16 cellular contexts compared by ENCODE assay signal in genomic region chr17:48751172-48751571, GRCh38. TPM values are rescaled to one million over a fixed set of nuclear protein-coding genes. Genes with fewer than 3 reads are reported as not detected.
DNase-seq lines count a peak whose midpoint lies in the region; ATAC-seq, FAIRE-seq and TF ChIP-seq lines count a peak whose summit lies in the region.
"Had no signal": no experiment of that assay in that cellular context is flagged by ENCODE, and none has a peak within 500 bp of the region (broad histone marks: within the 10 kb centered on the region; RNA-seq: fewer than 3 reads in every experiment).

No MANE protein-coding gene starts in this region.

- no peaks in the 10 kb centered on the region for H3K36me3 Mint-ChIP-seq in GM23338 (ENCODE audit: low read depth)

- H3K4me1 ChIP-seq in A549 (peaks cover 28% of the 10 kb centered on the region), GM23338 (ENCODE audit: insufficient read depth) (peaks cover 39% of the 10 kb centered on the region), SJCRH30 (peaks cover 8% of the 10 kb centered on the region), osteoblast (ENCODE audit: insufficient read depth, low read length) (peaks cover 3% of the 10 kb centered on the region)

- 0 out of 3 replicates have a peak, but pooled peaks cover 5% of the 10 kb centered on the region for H3K9me3 Mint-ChIP-seq in GM23338

- no peaks in the 10 kb centered on the region; the same call in 1 of the 2 replicates for H3K36me3 ChIP-seq in GM23338 (ENCODE audit: insufficient read depth)
- H3K36me3 ChIP-seq in SJCRH30 = no peaks in the 10 kb centered on the region
- no peaks in the 10 kb centered on the region for H3K36me3 ChIP-seq in osteoblast (ENCODE audit: insufficient read depth, low read length)

- peaks cover 100% of the 10 kb centered on the region for H3K27me3 Mint-ChIP-seq in GM23338 (ENCODE audit: insufficient read depth, low read depth, poor library complexity)

- no peak for TF ChIP-seq EP300 in A549 (IDR thresholded peaks at IDR 0.05)

- H3F3A ChIP-seq in GM23338 (replicated peaks; ENCODE audit: low read depth) = peaks cover 34% of the 10 kb centered on the region

- H4K20me1 ChIP-seq in GM23338 (replicated peaks; ENCODE audit: insufficient read depth) = peaks cover 62% of the 10 kb centered on the region
- peaks cover 3% of the 10 kb centered on the region for H4K20me1 ChIP-seq in osteoblast (ENCODE audit: insufficient read depth, low read length)

- FAIRE-seq in A549 (lab: Jason Lieb, UNC) = no peak
- FAIRE-seq: H54, HepG2, RCC 7860 had no signal

- CTCF ChIA-PET in A549 (lab: Yijun Ruan, JAX) = interaction anchor here (1.1 to 4.3 kb wide), 15 partner anchors 11 to 134 kb away, joined by 3 to 24 read pairs (median 8); partner anchors contain the start of gene PRAC2

- DNase-seq in A549 (ENCODE audit: low read depth in 1 of 2, low spot score in 1 of 2) = no peak
- DNase-seq in GM23338 (ENCODE audit: low spot score) = no peak
- peak; percentile 51 to 68 for DNase-seq in SJCRH30
- DNase-seq in osteoblast (ENCODE audit: insufficient read length, low spot score, missing footprints) = peak; percentile 52
- no peak for DNase-seq in NCI-H446 (lab: John Stamatoyannopoulos, UW)
- DNase-seq in C1 segment of cervical spinal cord (lab: John Stamatoyannopoulos, UW) = no peak
- no peak for DNase-seq in activated CD8-positive, alpha-beta memory T cell treated with anti-CD3 and anti-CD28 coated beads, Interleukin-2, amount 50 U/mL, for 48 hours
- DNase-seq: NCI-H1436, NCI-H2029 treated with DMSO at 0.1 percent for 48 hours, NCI-H526 treated with DMSO at 0.1 percent for 48 hours, SHP77 treated with DMSO at 0.1 percent for 48 hours, SW 1271 had no signal

- H2AFZ ChIP-seq in GM23338 (no peak overlapping the region), osteoblast (ENCODE audit: low read length) (no peak overlapping the region)

- H3K4me1 Mint-ChIP-seq in GM23338 = peaks cover 20% of the 10 kb centered on the region

- H3K4me2 ChIP-seq in A549 (0 out of 3 replicates have a peak overlapping the region, but pooled peaks have one; percentile 9), GM23338 (no peak overlapping the region), osteoblast (ENCODE audit: insufficient read depth, low read length) (no peak overlapping the region)

- ATAC-seq in A549 (peak; percentile 27 to 71; a peak in 4 of 6 replicates), GM23338 (no peak)
- ATAC-seq: HepG2 had no signal

- TF ChIP-seq POLR2A in A549 (IDR thresholded peaks at IDR 0.05; ENCODE audit: low read length) = no peak

- H3K27me3 ChIP-seq in GM23338 (ENCODE audit: insufficient read depth) (peaks cover 100% of the 10 kb centered on the region), SJCRH30 (no peaks in the 10 kb centered on the region), osteoblast (ENCODE audit: insufficient read depth, low read length) (peaks cover 100% of the 10 kb centered on the region)

- no peaks in the 10 kb centered on the region for H3K79me2 ChIP-seq in GM23338 (replicated peaks; ENCODE audit: insufficient read depth)
- no peaks in the 10 kb centered on the region for H3K79me2 ChIP-seq in osteoblast (ENCODE audit: insufficient read depth, low read length)

- TF ChIP-seq CTCF in A549 (IDR thresholded peaks at IDR 0.05) (no peak), GM23338 (conservative IDR thresholded peaks at IDR 0.05; ENCODE audit: low read depth in 2 of 2) (no peak), osteoblast (IDR thresholded peaks at IDR 0.05; ENCODE audit: extremely low read depth, low read depth, low read length) (no peak)

- POLR2A ChIA-PET in A549 (lab: Yijun Ruan, JAX) = no interaction called here

- no peak overlapping the region for H3K4me3 ChIP-seq in A549
- no peak overlapping the region for H3K4me3 ChIP-seq in GM23338
- no peak overlapping the region for H3K4me3 ChIP-seq in SJCRH30
- H3K4me3 ChIP-seq in osteoblast (ENCODE audit: insufficient read depth, low read length) = no peak overlapping the region

- H3K27ac ChIP-seq in A549 (no peak overlapping the region; a peak in 1 of 6 replicates), GM23338 (ENCODE audit: low read depth) (no peak overlapping the region), SJCRH30 (no peak overlapping the region), osteoblast (ENCODE audit: low read depth, low read length) (no peak overlapping the region)

- no peak for TF ChIP-seq RAD21 in A549 (conservative IDR thresholded peaks at IDR 0.05 in 1 of 2, IDR thresholded peaks at IDR 0.05 in 1 of 2)

- no peak overlapping the region for H3K4me3 Mint-ChIP-seq in GM23338

- no peaks in the 10 kb centered on the region for H3K9me2 ChIP-seq in GM23338 (ENCODE audit: insufficient read depth)

- H3K9me3 ChIP-seq in A549 (no peaks in the 10 kb centered on the region), SJCRH30 (replicated peaks) (no peaks in the 10 kb centered on the region), osteoblast (ENCODE audit: low read depth, low read length) (no peaks in the 10 kb centered on the region)

- H3K27ac Mint-ChIP-seq in GM23338 = no peak overlapping the region

- 37% methylated on average over 3 of the region's 3 CpGs for WGBS in A549 (ENCODE audit: missing lambda C conversion rate)

TF ChIP-seq in A549, 52 proteins besides CTCF, POLR2A, EP300 and RAD21:
- TF ChIP-seq MAZ (IDR thresholded peaks at IDR 0.05; ENCODE audit: borderline replicate concordance, low read depth, low read length) (no peak), CBX2 (IDR thresholded peaks at IDR 0.05; ENCODE audit: borderline replicate concordance, low read depth) (no peak), JUNB (IDR thresholded peaks at IDR 0.05) (no peak)

TF ChIP-seq in GM23338, 12 proteins besides CTCF, POLR2A, EP300 and RAD21:
- peak; percentile 5 for TF ChIP-seq EZH2 (IDR thresholded peaks at IDR 0.05; ENCODE audit: low read depth, unreplicated experiment)
- TF ChIP-seq ZNF114 (CRISPR knock-in tag; IDR thresholded peaks at IDR 0.05) = no peak

RNA-seq across cellular contexts. Expression of gene HOXB13, which starts 22.6 kb away (rescaled TPM):
- 3.2 and 3.4 TPM in 2 replicates for polyA plus RNA-seq in A549 (2011; rRNA removed)
- 2.2 and 3.3 TPM in 2 replicates for polyA plus RNA-seq in A549 (2012; cell fraction: cytosol; rRNA removed)
- polyA plus RNA-seq in A549 (2012; cell fraction: nucleus; rRNA removed) = 1.9 and 2.1 TPM in 2 replicates
- 3.0 to 3.5 TPM (median 3.2 TPM) in 3 replicates for polyA plus RNA-seq in A549 (2017; fragmentation: RNase III; extraction: RNeasy Plus Mini Kit Qiagen cat#74134 plus additional on column Dnase treatment)
- 2.3 and 2.7 TPM in 2 replicates for polyA minus RNA-seq in A549 (2011; rRNA and poly(A)+ RNA removed)
- total RNA-seq in GM23338 (2014; rRNA removed; shearing (Covaris generic)) = not detected in 2 replicates
- not detected in 2 replicates for polyA plus RNA-seq in GM23338 (2016; fragmentation: Nextera tagmentation; extraction: Ambion mirVana)
- total RNA-seq in SJCRH30 (2014; rRNA removed; shearing (Covaris generic)) = 8.3 and 9.2 TPM in 2 replicates
- total RNA-seq in osteoblast = not detected in 2 replicates
- total RNA-seq: HepG2 had no signal
- polyA plus RNA-seq: HepG2 had no signal

RNA-seq across cellular contexts. Expression of gene PRAC2, which starts 28.2 kb away (rescaled TPM):
- polyA plus RNA-seq in A549 (2011; rRNA removed) (not detected in 2 replicates), A549 (2017; fragmentation: RNase III; extraction: RNeasy Plus Mini Kit Qiagen cat#74134 plus additional on column Dnase treatment) (not detected in 3 replicates), GM23338 (2016; fragmentation: Nextera tagmentation; extraction: Ambion mirVana) (not detected in 2 replicates)
- not detected in 2 replicates for polyA plus RNA-seq in A549 (2012; cell fraction: cytosol; rRNA removed)
- polyA plus RNA-seq in A549 (2012; cell fraction: nucleus; rRNA removed) = not detected in 2 replicates
- polyA minus RNA-seq in A549 (2011; rRNA and poly(A)+ RNA removed) = not detected in 2 replicates
- not detected in 2 replicates for total RNA-seq in GM23338 (2014; rRNA removed; shearing (Covaris generic))
- 0.56 and 0.59 TPM in 2 replicates for total RNA-seq in SJCRH30 (2014; rRNA removed; shearing (Covaris generic))
- not detected in 2 replicates for total RNA-seq in osteoblast
- total RNA-seq: HepG2 had no signal
- polyA plus RNA-seq: HepG2 had no signal

RNA-seq across cellular contexts. Expression of gene PRAC1, which starts 28.9 kb away (rescaled TPM):
- polyA plus RNA-seq in A549 (2011; rRNA removed) (not detected in 2 replicates), A549 (2017; fragmentation: RNase III; extraction: RNeasy Plus Mini Kit Qiagen cat#74134 plus additional on column Dnase treatment) (not detected in 3 replicates), GM23338 (2016; fragmentation: Nextera tagmentation; extraction: Ambion mirVana) (0.70 TPM in 1 of 2 replicates, not detected in the other)
- polyA plus RNA-seq in A549 (2012; cell fraction: cytosol; rRNA removed) = not detected in 2 replicates
- polyA plus RNA-seq in A549 (2012; cell fraction: nucleus; rRNA removed) = not detected in 2 replicates
- polyA minus RNA-seq in A549 (2011; rRNA and poly(A)+ RNA removed) = not detected in 2 replicates
- total RNA-seq in GM23338 (2014; rRNA removed; shearing (Covaris generic)) = not detected in 2 replicates
- total RNA-seq in SJCRH30 (2014; rRNA removed; shearing (Covaris generic)) = not detected in 2 replicates
- 0.88 TPM in 1 of 2 replicates, not detected in the other for total RNA-seq in osteoblast
- total RNA-seq: HepG2 had no signal
- polyA plus RNA-seq: BJ, HepG2 had no signal

Comparison
In these comparisons a context has a peak if more than half of its experiments do, and no peak if none do; other contexts are left out.
1. DNase-seq: peak in SJCRH30 (2 of 2) and osteoblast (single experiment); none in A549 (0 of 2), GM23338 (single experiment), NCI-H446 (0 of 2), C1 segment of cervical spinal cord (0 of 14) and activated CD8-positive, alpha-beta memory T cell treated with anti-CD3 and anti-CD28 coated beads, Interleukin-2, amount 50 U/mL, for 48 hours (single experiment).